Comparison of ENCODE assay signal across 16 cellular contexts in the genomic region with DNA sequence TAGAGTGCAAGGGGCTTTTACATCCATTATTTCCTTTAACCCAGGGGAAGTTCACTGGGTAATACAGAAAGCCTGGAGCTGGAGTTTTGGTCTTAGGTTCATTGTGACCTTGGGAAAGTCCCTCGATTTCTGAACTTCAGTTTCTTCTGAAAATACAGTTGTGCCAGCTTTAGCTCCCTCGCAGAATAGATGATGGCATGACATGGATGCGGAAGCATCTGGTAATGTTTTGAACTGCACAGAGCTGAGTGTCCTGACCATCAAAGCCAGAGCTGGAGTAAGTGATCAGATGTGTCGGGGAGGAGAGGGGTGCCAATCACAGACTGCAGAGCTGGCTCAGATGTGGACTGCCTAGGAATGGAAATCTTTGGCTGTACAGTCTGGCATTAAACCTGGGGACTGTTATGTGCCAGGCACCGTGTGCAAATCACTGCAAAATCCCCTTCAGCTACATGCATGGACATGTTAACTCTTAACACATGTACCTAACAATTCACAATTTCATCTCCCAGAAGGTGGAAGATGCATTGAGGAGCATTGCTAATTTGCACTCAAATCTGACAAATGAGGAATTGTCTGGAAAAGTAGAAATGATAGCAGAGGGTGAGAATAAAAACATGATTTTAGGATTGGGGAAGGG.
DNase-seq lines count a peak whose midpoint lies in the region; ATAC-seq, FAIRE-seq and TF ChIP-seq lines count a peak whose summit lies in the region.
"Had no signal": no experiment of that assay in that cellular context is flagged by ENCODE, and none has a peak within 500 bp of the region (broad histone marks: within the 10 kb centered on the region; RNA-seq: fewer than 3 reads in every experiment).

No MANE protein-coding gene starts in this region.

- intact Hi-C loops in activated naive CD4-positive, alpha-beta T cell treated with anti-CD3 and anti-CD28 coated beads for 36 hours (cut with micrococcal nuclease): no loop called here
- intact Hi-C loops in GM12878 (cut with micrococcal nuclease; ENCODE audit: unreplicated experiment) (no loop called here), HepG2 (cut with micrococcal nuclease; ENCODE audit: unreplicated experiment) (no loop called here), transverse colon (cut with DNase I; ENCODE audit: low total_unique reads) (no loop called here), prostate gland (cut with DNase I) (no loop called here)

- TF ChIP-seq RAD21 in GM12878 (IDR thresholded peaks at IDR 0.05; ENCODE audit: insufficient read depth, low read depth, low read length) (no peak; the same call in 1 of the 2 replicates), HepG2 (CRISPR knock-in tag; IDR thresholded peaks at IDR 0.05) (no peak)

- POLR2A ChIA-PET in GM12878 (lab: Charles Lee): interaction anchor here (0.5 to 1.7 kb wide), 15 partner anchors 8 to 886 kb away, joined by 3 to 10 read pairs (median 3); no protein-coding TSS in a partner anchor
- POLR2A ChIA-PET in HepG2 (lab: Yijun Ruan, JAX): no interaction called here

- BruUV-seq in GM12878 (replicated peaks; lab: Mats Ljungman, UMichigan): no TSS peak
- no TSS peak for BruUV-seq in HepG2 (replicated peaks; lab: Mats Ljungman, UMichigan)

- CTCF ChIA-PET in activated naive CD4-positive, alpha-beta T cell treated with anti-CD3 and anti-CD28 coated beads for 36 hours (lab: Charles Lee): interaction anchor here (1.2 to 1.6 kb wide), 2 partner anchors 203 to 249 kb away, joined by 3 to 6 read pairs; no protein-coding TSS in a partner anchor
- CTCF ChIA-PET in GM12878 (lab: Yijun Ruan, JAX) (interaction anchor here (0.8 to 5.4 kb wide), 7 partner anchors 8 to 262 kb away, joined by 3 to 35 read pairs (median 4); no protein-coding TSS in a partner anchor), HepG2 (lab: Yijun Ruan, JAX; ENCODE audit: low intra/inter-chr PET ratio, low total read pairs) (no interaction called here)

- no peaks in the 10 kb centered on the region; the same call in 2 of the 3 replicates for H3K9me3 ChIP-seq in GM12878 (replicated peaks; ENCODE audit: control insufficient read depth, insufficient read depth, low read length)
- H3K9me3 ChIP-seq in HepG2 (ENCODE audit: low read length): no peaks in the 10 kb centered on the region
- H3K9me3 ChIP-seq in transverse colon: no peaks in the 10 kb centered on the region
- no peaks in the 10 kb centered on the region for H3K9me3 ChIP-seq in prostate gland
- H3K9me3 ChIP-seq: A549 had no signal

- peaks cover 14% of the 10 kb centered on the region for H3K36me3 Mint-ChIP-seq in activated naive CD4-positive, alpha-beta T cell treated with anti-CD3 and anti-CD28 coated beads for 36 hours (ENCODE audit: low read depth)

- H3K27me3 ChIP-seq in GM12878 (replicated peaks in 1 of 2; ENCODE audit: control insufficient read depth in 2 of 2, insufficient read depth in 2 of 2, low read length in 1 of 2) (no peaks in the 10 kb centered on the region), HepG2 (ENCODE audit: control insufficient read depth in 1 of 2, insufficient read depth in 2 of 2, low read length in 2 of 2) (no peaks in the 10 kb centered on the region), transverse colon (no peaks in the 10 kb centered on the region), prostate gland (replicated peaks; ENCODE audit: insufficient read depth) (no peaks in the 10 kb centered on the region)

- H3K9ac ChIP-seq in GM12878 (ENCODE audit: control insufficient read depth, insufficient read depth, low read length) (peak overlapping the region; percentile 33), HepG2 (ENCODE audit: insufficient read depth, low read depth, low read length) (no peak overlapping the region)

- H3K36me3 ChIP-seq in GM12878 (ENCODE audit: control insufficient read depth in 2 of 2, insufficient read depth in 2 of 2, low read length in 1 of 2) (peaks cover 14 to 19% of the 10 kb centered on the region in 2 experiments), HepG2 (replicated peaks in 1 of 2; ENCODE audit: control insufficient read depth in 1 of 2, insufficient read depth in 2 of 2, low read length in 2 of 2) (no peaks in the 10 kb centered on the region), transverse colon (no peaks in the 10 kb centered on the region), prostate gland (no peaks in the 10 kb centered on the region)

- FAIRE-seq in GM12878 (lab: Jason Lieb, UNC) (no peak), HepG2 (lab: Jason Lieb, UNC) (no peak)
- FAIRE-seq: A549 had no signal

- in situ Hi-C loops in GM12878 (cut with MboI): loop anchor here (5.0 kb wide), 1 partner anchor 178 kb away; no protein-coding TSS in a partner anchor
- in situ Hi-C loops in HepG2 (cut with HindIII; ENCODE audit: extremely low pct_ligation_motif_present, low pct_unique_long_range_greater_than_20kb): no loop called here
- in situ Hi-C loops in transverse colon (cut with MboI; ENCODE audit: low pct_ligation_motif_present in 1 of 4, low pct_unique_long_range_greater_than_20kb in 1 of 4, low sequenced_read_pairs in 3 of 4): no loop called here

- TF ChIP-seq POLR2A in GM12878 (IDR thresholded peaks at IDR 0.05; ENCODE audit: low read depth, low read length) (no peak), HepG2 (IDR thresholded peaks at IDR 0.05; ENCODE audit: insufficient read depth in 1 of 2, low read depth in 2 of 2, low read length in 2 of 2) (no peak), transverse colon (IDR thresholded peaks at IDR 0.05) (no peak), prostate gland (IDR thresholded peaks at IDR 0.05) (no peak)

- H3K4me2 ChIP-seq in GM12878 (ENCODE audit: control insufficient read depth, insufficient read depth) (peak overlapping the region; percentile 52), HepG2 (ENCODE audit: low read depth, low read length) (no peak overlapping the region)
- H3K4me2 ChIP-seq: A549 had no signal

- H3K79me2 ChIP-seq in GM12878 (ENCODE audit: control insufficient read depth, insufficient read depth, low read length): peaks cover 67% of the 10 kb centered on the region
- no peaks in the 10 kb centered on the region for H3K79me2 ChIP-seq in HepG2 (ENCODE audit: insufficient read depth, low read length)

- ATAC-seq in GM12878: peak; percentile 54
- ATAC-seq in HepG2: no peak
- ATAC-seq in GM19397 (IDR thresholded peaks at IDR 0.05; ENCODE audit: unreplicated experiment): no peak
- ATAC-seq: A549, T-cell had no signal

- H2AFZ ChIP-seq in GM12878 (ENCODE audit: control insufficient read depth, low read depth, low read length) (no peak overlapping the region), HepG2 (ENCODE audit: low read length) (no peak overlapping the region)

- TF ChIP-seq CTCF in GM12878 (IDR thresholded peaks at IDR 0.05 in 2 of 3, conservative IDR thresholded peaks at IDR 0.05 in 1 of 3; ENCODE audit: control insufficient read depth in 2 of 3, extremely low read depth in 1 of 3, insufficient read depth in 1 of 3, low read depth in 3 of 3, low read length in 3 of 3) (no peak), HepG2 (CRISPR knock-in tag; IDR thresholded peaks at IDR 0.05) (no peak), transverse colon (IDR thresholded peaks at IDR 0.05) (no peak), prostate gland (IDR thresholded peaks at IDR 0.05) (no peak)

- H3K4me3 ChIP-seq in GM12878 (no peak overlapping the region), HepG2 (replicated peaks in 1 of 3; ENCODE audit: insufficient read depth in 1 of 3, low read depth in 2 of 3, low read length in 3 of 3) (no peak overlapping the region), transverse colon (no peak overlapping the region), prostate gland (no peak overlapping the region)
- H3K4me3 ChIP-seq: A549 had no signal

- DNase-seq in activated naive CD4-positive, alpha-beta T cell treated with anti-CD3 and anti-CD28 coated beads for 36 hours: peak; percentile 23
- DNase-seq in activated naive CD4-positive, alpha-beta T cell treated with Interleukin-2 at 50 U/mL for 16 hours: no peak
- DNase-seq in GM12878 (ENCODE audit: low read depth, low spot score): peak; percentile 61
- no peak for DNase-seq in HepG2 (ENCODE audit: low spot score)
- DNase-seq in transverse colon: no peak
- no peak for DNase-seq in dedifferentiated amniotic fluid mesenchymal stem cell (ENCODE audit: extremely low spot score)
- DNase-seq in prostate gland (ENCODE audit: low spot score): no peak
- DNase-seq: activated CD4-positive, alpha-beta T cell treated with anti-CD3 and anti-CD28 coated beads, Interleukin-2, amount 10 ng/mL, durations not matched to agents 24 days and 14 days; activated gamma-delta T cell treated with Interleukin-2 at 50 U/mL for 16 hours; DMS53; NCI-H1436 treated with DMSO at 0.1 percent for 48 hours; substantia nigra; T-cell had no signal

- H4K20me1 ChIP-seq in GM12878 (ENCODE audit: control insufficient read depth, insufficient read depth): no peaks in the 10 kb centered on the region
- H4K20me1 ChIP-seq in HepG2 (ENCODE audit: insufficient read depth, low read length): no peaks in the 10 kb centered on the region

- H3K4me1 ChIP-seq in GM12878 (ENCODE audit: control insufficient read depth, insufficient read depth, low read length) (peaks cover 63% of the 10 kb centered on the region), HepG2 (ENCODE audit: insufficient read depth, low read length) (peaks cover 27% of the 10 kb centered on the region), transverse colon (peaks cover 12 to 63% (median 36%) of the 10 kb centered on the region in 4 donors), prostate gland (replicated peaks) (no peaks in the 10 kb centered on the region)

- H3K4me3 Mint-ChIP-seq in activated naive CD4-positive, alpha-beta T cell treated with anti-CD3 and anti-CD28 coated beads for 36 hours: no peak overlapping the region
- H3K4me3 Mint-ChIP-seq: activated CD4-positive, alpha-beta T cell treated with anti-CD3 and anti-CD28 coated beads, Interleukin-2, amount 10 ng/mL, durations not matched to agents 24 days and 14 days; dendritic cell treated with granulocyte-macrophage colony-stimulating factor and Interleukin-4, amounts not matched to agents 40 ng/mL and 50 ng/mL, for 4 days; T-cell had no signal

- no peak overlapping the region for H3K27ac Mint-ChIP-seq in activated naive CD4-positive, alpha-beta T cell treated with anti-CD3 and anti-CD28 coated beads for 36 hours
- H3K27ac Mint-ChIP-seq: activated CD4-positive, alpha-beta T cell treated with anti-CD3 and anti-CD28 coated beads, Interleukin-2, amount 10 ng/mL, durations not matched to agents 24 days and 14 days; dendritic cell treated with granulocyte-macrophage colony-stimulating factor and Interleukin-4, amounts not matched to agents 40 ng/mL and 50 ng/mL, for 4 days; T-cell had no signal

- WGBS in GM12878 (ENCODE audit: insufficient coverage, insufficient replicate concordance, low lambda C conversion rate, missing lambda C conversion rate): 11% methylated on average over 5 of the region's 5 CpGs
- 86% methylated on average over 5 of the region's 5 CpGs for WGBS in HepG2 (ENCODE audit: low lambda C conversion rate)
- WGBS in transverse colon (ENCODE audit: low coverage in 1 of 2), 2 donors: 75 to 80% methylated on average over 1 to 5 of the region's 5 CpGs
- 63% methylated on average over 5 of the region's 5 CpGs for WGBS in prostate gland

- peaks cover 49% of the 10 kb centered on the region for H3K4me1 Mint-ChIP-seq in activated naive CD4-positive, alpha-beta T cell treated with anti-CD3 and anti-CD28 coated beads for 36 hours (ENCODE audit: low read depth)

- RAD21 ChIA-PET in GM12878 (lab: Charles Lee; ENCODE audit: unreplicated experiment): interaction anchor here (0.7 to 9.5 kb wide), 20 partner anchors 18 to 251 kb away, joined by 3 to 86 read pairs (median 4); partner anchors contain the start of genes BCL2L14 and ETV6

- no peaks in the 10 kb centered on the region for H3K9me3 Mint-ChIP-seq in activated naive CD4-positive, alpha-beta T cell treated with anti-CD3 and anti-CD28 coated beads for 36 hours
- H3K9me3 Mint-ChIP-seq: dendritic cell treated with granulocyte-macrophage colony-stimulating factor and Interleukin-4, amounts not matched to agents 40 ng/mL and 50 ng/mL, for 4 days; T-cell had no signal

- TF ChIP-seq EP300 in GM12878 (IDR thresholded peaks at IDR 0.05; ENCODE audit: borderline replicate concordance in 1 of 2, control insufficient read depth in 1 of 2, low read depth in 2 of 2, low read length in 2 of 2) (no peak), HepG2 (IDR thresholded peaks at IDR 0.05; ENCODE audit: low read depth in 2 of 2, low read length in 2 of 2) (no peak), HepG2 (CRISPR knock-in tag; IDR thresholded peaks at IDR 0.05; ENCODE audit: borderline replicate concordance) (no peak), transverse colon (IDR thresholded peaks at IDR 0.05; ENCODE audit: low read depth) (no peak)

- H3K27ac ChIP-seq in GM12878 (ENCODE audit: control insufficient read depth, insufficient read depth) (peak overlapping the region; percentile 86), HepG2 (ENCODE audit: extremely low read length, insufficient read depth, low read length) (no peak overlapping the region), transverse colon (peak overlapping the region; percentile 22 to 48 (median 36)), prostate gland (no peak overlapping the region)

- SMC1A ChIA-PET in GM12878 (lab: Charles Lee; ENCODE audit: uncharacterized antibody, unreplicated experiment): interaction anchor here (1.1 to 9.8 kb wide), 24 partner anchors 8 to 249 kb away, joined by 3 to 140 read pairs (median 8); no protein-coding TSS in a partner anchor

- H3K27me3 Mint-ChIP-seq in activated naive CD4-positive, alpha-beta T cell treated with anti-CD3 and anti-CD28 coated beads for 36 hours (ENCODE audit: low read depth): no peaks in the 10 kb centered on the region
- H3K27me3 Mint-ChIP-seq: activated CD4-positive, alpha-beta T cell treated with anti-CD3 and anti-CD28 coated beads, Interleukin-2, amount 10 ng/mL, durations not matched to agents 24 days and 14 days; dendritic cell treated with granulocyte-macrophage colony-stimulating factor and Interleukin-4, amounts not matched to agents 40 ng/mL and 50 ng/mL, for 4 days; T-cell had no signal

Comparison
In these comparisons a context has a peak if more than half of its experiments do, and no peak if none do; other contexts are left out.
1. DNase-seq: peak in activated naive CD4-positive, alpha-beta T cell treated with anti-CD3 and anti-CD28 coated beads for 36 hours (single experiment) and GM12878 (single experiment); none in activated naive CD4-positive, alpha-beta T cell treated with Interleukin-2 at 50 U/mL for 16 hours (single experiment), HepG2 (single experiment), transverse colon (single experiment), dedifferentiated amniotic fluid mesenchymal stem cell (single experiment) and prostate gland (single experiment).
2. H3K27ac ChIP-seq: peak in GM12878 (single experiment) and transverse colon (4 of 4); none in HepG2 (single experiment) and prostate gland (0 of 2).